In the genomic region with DNA sequence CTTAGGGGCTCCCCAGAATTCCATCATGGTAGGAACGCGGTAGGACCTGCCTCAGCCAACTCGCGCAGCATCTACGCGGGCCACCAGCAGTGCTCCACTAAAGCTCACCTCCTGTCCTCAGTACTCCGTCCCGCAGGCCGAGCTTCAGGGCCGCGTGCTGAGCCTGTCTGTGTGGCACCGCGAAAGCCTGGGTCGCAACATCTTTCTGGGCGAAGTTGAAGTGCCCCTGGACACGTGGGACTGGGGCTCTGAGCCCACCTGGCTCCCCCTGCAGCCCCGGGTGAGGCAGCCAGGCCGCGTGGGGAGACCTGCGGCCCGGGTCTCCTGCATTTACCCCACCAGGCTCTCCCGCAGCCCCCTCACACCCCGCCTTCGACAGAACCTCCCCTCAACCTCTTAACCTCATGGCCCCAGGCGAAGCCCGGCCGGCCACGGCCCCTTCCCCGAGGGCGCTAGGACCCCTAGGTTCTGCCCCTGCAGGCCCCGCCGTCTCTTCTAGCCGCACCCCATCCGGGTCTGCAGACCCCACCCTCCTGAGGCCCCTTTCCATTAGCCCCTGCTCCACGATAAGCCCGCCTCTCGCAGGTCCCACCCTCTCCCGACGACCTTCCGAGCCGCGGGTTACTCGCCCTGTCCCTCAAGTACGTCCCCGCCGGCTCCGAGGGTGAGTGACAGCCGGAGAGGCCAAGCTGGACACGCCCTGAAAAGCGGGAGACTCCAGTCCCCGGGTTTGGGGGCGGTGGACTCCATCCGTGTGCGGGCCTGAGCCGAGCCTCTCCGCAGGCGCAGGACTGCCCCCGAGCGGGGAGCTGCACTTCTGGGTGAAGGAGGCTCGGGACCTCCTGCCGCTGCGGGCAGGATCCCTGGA, we compare ENCODE assay signal across 12 cellular contexts. TPM values are rescaled to one million over a fixed set of nuclear protein-coding genes. Genes with fewer than 3 reads are reported as not detected.
DNase-seq lines count a peak whose midpoint lies in the region; ATAC-seq and TF ChIP-seq lines count a peak whose summit lies in the region.
"Had no signal": no experiment of that assay in that cellular context is flagged by ENCODE, and none has a peak within 500 bp of the region (broad histone marks: within the 10 kb centered on the region; RNA-seq: fewer than 3 reads in every experiment).

No MANE protein-coding gene starts in this region.

- H3K4me3 Mint-ChIP-seq in neural crest cell = peak overlapping the region; percentile 75
- no peak overlapping the region for H3K4me3 Mint-ChIP-seq in CD8-positive, alpha-beta T cell
- H3K4me3 Mint-ChIP-seq: natural killer cell treated with Interleukin-12 subunit alpha and Interleukin-12 subunit beta and Interleukin-15 and Interleukin-18, amount 100 ng/mL, for 72 hours had no signal

- intact Hi-C loops in CD8-positive, alpha-beta T cell (cut with DNase I, micrococcal nuclease) = no loop called here

- peaks cover 46% of the 10 kb centered on the region for H3K27me3 Mint-ChIP-seq in neural crest cell (ENCODE audit: low read depth)
- H3K27me3 Mint-ChIP-seq in CD8-positive, alpha-beta T cell (ENCODE audit: low read depth) = no peaks in the 10 kb centered on the region
- H3K27me3 Mint-ChIP-seq: natural killer cell treated with Interleukin-12 subunit alpha and Interleukin-12 subunit beta and Interleukin-15 and Interleukin-18, amount 100 ng/mL, for 72 hours had no signal

- peaks cover 9% of the 10 kb centered on the region for H3K4me1 Mint-ChIP-seq in neural crest cell
- peaks cover 31% of the 10 kb centered on the region for H3K4me1 Mint-ChIP-seq in CD8-positive, alpha-beta T cell (ENCODE audit: low read depth)

- no peaks in the 10 kb centered on the region for H3K36me3 Mint-ChIP-seq in neural crest cell (ENCODE audit: low read depth)
- peaks cover 58% of the 10 kb centered on the region for H3K36me3 Mint-ChIP-seq in CD8-positive, alpha-beta T cell
- H3K36me3 Mint-ChIP-seq: natural killer cell treated with Interleukin-12 subunit alpha and Interleukin-12 subunit beta and Interleukin-15 and Interleukin-18, amount 100 ng/mL, for 72 hours had no signal

- POLR2A ChIA-PET in AG04449 (lab: Yijun Ruan, JAX) = interaction anchor here (0.6 kb wide), 1 partner anchor 11 kb away, joined by 3 read pairs; no protein-coding TSS in a partner anchor
- POLR2A ChIA-PET in CD8-positive, alpha-beta T cell (lab: Charles Lee) = interaction anchor here (1.4 kb wide), 1 partner anchor 15 kb away, joined by 3 read pairs; no protein-coding TSS in a partner anchor

- CTCF ChIA-PET in AG04449 (lab: Yijun Ruan, JAX) = interaction anchor here (1.2 to 12.1 kb wide), 6 partner anchors 12 to 52 kb away, joined by 3 to 187 read pairs (median 15); a partner anchor contains a TSS
- CTCF ChIA-PET in CD8-positive, alpha-beta T cell (lab: Charles Lee) = interaction anchor here (3.3 to 8.9 kb wide), 2 partner anchors 18 to 54 kb away, joined by 14 to 39 read pairs; no protein-coding TSS in a partner anchor

- no peaks in the 10 kb centered on the region for H3K9me3 Mint-ChIP-seq in neural crest cell
- H3K9me3 Mint-ChIP-seq in CD8-positive, alpha-beta T cell = no peaks in the 10 kb centered on the region
- H3K9me3 Mint-ChIP-seq: activated T-helper 2 cell treated with anti-CD3 and anti-CD28 coated beads, Interferon-gamma antibody, Interleukin-2, Interleukin-4, amounts not matched to agents 10 μg/mL and 5 μg/mL and 100 μg/mL, durations not matched to agents 14 hours and 24 hours and 36 hours; natural killer cell treated with Interleukin-12 subunit alpha and Interleukin-12 subunit beta and Interleukin-15 and Interleukin-18, amount 100 ng/mL, for 72 hours had no signal

- H3K4me3 ChIP-seq in AG04449 (ENCODE audit: low read depth, low read length) (no peak overlapping the region), Peyer's patch (peak overlapping the region in 2 of 4 donors; percentile 32 to 37), cardiac muscle cell (peak overlapping the region; percentile 47)
- no peak overlapping the region for H3K4me3 ChIP-seq in CD8-positive, alpha-beta T cell (ENCODE audit: low read depth, low read length)

- peaks cover 0 to 10% (median 0%) of the 10 kb centered on the region in 3 donors for H3K36me3 ChIP-seq in Peyer's patch
- no peaks in the 10 kb centered on the region for H3K36me3 ChIP-seq in cardiac muscle cell
- H3K36me3 ChIP-seq in CD8-positive, alpha-beta T cell (ENCODE audit: insufficient read depth, low read length) = peaks cover 10% of the 10 kb centered on the region

- H3K27ac ChIP-seq in Peyer's patch (no peak overlapping the region), cardiac muscle cell (peak overlapping the region; percentile 53)
- H3K27ac ChIP-seq in CD8-positive, alpha-beta T cell (ENCODE audit: low read depth, low read length) = no peak overlapping the region

- no peak for TF ChIP-seq POLR2A in Peyer's patch (IDR thresholded peaks at IDR 0.05)

- H3K4me1 ChIP-seq in Peyer's patch (peaks cover 0 to 34% (median 4%) of the 10 kb centered on the region in 4 donors), cardiac muscle cell (ENCODE audit: low read depth) (peaks cover 5% of the 10 kb centered on the region)
- H3K4me1 ChIP-seq in CD8-positive, alpha-beta T cell (ENCODE audit: insufficient read depth, low read length) = peaks cover 10% of the 10 kb centered on the region

- ATAC-seq in CD8-positive, alpha-beta T cell = no peak
- no peak for ATAC-seq in HG03442 (IDR thresholded peaks at IDR 0.05; ENCODE audit: unreplicated experiment)
- ATAC-seq: natural killer cell treated with Interleukin-12 subunit alpha and Interleukin-12 subunit beta and Interleukin-15 and Interleukin-18, amount 100 ng/mL, for 72 hours had no signal

- H3K27ac Mint-ChIP-seq in neural crest cell (ENCODE audit: unreplicated experiment) = no peak overlapping the region
- no peak overlapping the region for H3K27ac Mint-ChIP-seq in CD8-positive, alpha-beta T cell
- H3K27ac Mint-ChIP-seq: activated T-helper 2 cell treated with anti-CD3 and anti-CD28 coated beads, Interferon-gamma antibody, Interleukin-2, Interleukin-4, amounts not matched to agents 10 μg/mL and 5 μg/mL and 100 μg/mL, durations not matched to agents 14 hours and 24 hours and 36 hours; natural killer cell treated with Interleukin-12 subunit alpha and Interleukin-12 subunit beta and Interleukin-15 and Interleukin-18, amount 100 ng/mL, for 72 hours had no signal

- TF ChIP-seq CTCF in AG04449 (IDR thresholded peaks at IDR 0.05; ENCODE audit: insufficient read depth, low read length, missing control alignments) (peak; percentile 7), Peyer's patch (IDR thresholded peaks at IDR 0.05) (no peak), cardiac muscle cell (IDR thresholded peaks at IDR 0.05; ENCODE audit: low read depth, low read length) (peak; percentile 23), neural crest cell (conservative IDR thresholded peaks at IDR 0.05) (no peak)
- TF ChIP-seq CTCF in CD8-positive, alpha-beta T cell (IDR thresholded peaks at IDR 0.05) = no peak

- H3K9me3 ChIP-seq in Peyer's patch (no peaks in the 10 kb centered on the region), cardiac muscle cell (ENCODE audit: low read depth) (no peaks in the 10 kb centered on the region)
- no peaks in the 10 kb centered on the region for H3K9me3 ChIP-seq in CD8-positive, alpha-beta T cell (ENCODE audit: low read length)

- H3K27me3 ChIP-seq in Peyer's patch (no peaks in the 10 kb centered on the region), cardiac muscle cell (no peaks in the 10 kb centered on the region)
- no peaks in the 10 kb centered on the region for H3K27me3 ChIP-seq in CD8-positive, alpha-beta T cell (ENCODE audit: insufficient read depth, low read length)

- DNase-seq in AG04449 (ENCODE audit: low read depth, low spot score) (no peak), Peyer's patch (peak in 2 of 3 donors; percentile 62 to 70), cardiac muscle cell (ENCODE audit: low read depth in 1 of 2, low spot score in 1 of 2) (peak; percentile 60 to 98), neural crest cell (ENCODE audit: low read depth, low spot score) (peak; percentile 65), NCI-H446 treated with DMSO at 0.1 percent for 48 hours (lab: John Stamatoyannopoulos, UW) (no peak), T-helper 9 cell (no peak)
- DNase-seq in CD8-positive, alpha-beta T cell = no peak
- DNase-seq: NCI-H226, T-helper 2 cell had no signal

RNA-seq across cellular contexts. Expression of a gene that starts 9.1 kb away (rescaled TPM):
- 10 to 100 TPM in 1 of 4 donors, 1 to 10 TPM in 3; 9.0 to 37.1 (median 9.5) TPM for total RNA-seq in Peyer's patch
- 14.7 and 23.5 TPM in 2 replicates for total RNA-seq in cardiac muscle cell
- 31.8 and 44.1 TPM in 2 replicates for polyA plus RNA-seq in cardiac muscle cell
- 0.72 and 1.4 TPM in 2 replicates for total RNA-seq in neural crest cell
- 100 to 1,000 TPM; 103 to 113 TPM for total RNA-seq in CD8-positive, alpha-beta T cell

RNA-seq across cellular contexts. Expression of a gene that starts 15.9 kb away (rescaled TPM):
- total RNA-seq in Peyer's patch (100 to 1,000 TPM in 1 of 4 donors, 10 to 100 TPM in 2, 1 to 10 TPM in 1; 6.3 to 124 (median 34.1) TPM), cardiac muscle cell (13.6 and 17.1 TPM in 2 replicates), neural crest cell (12.9 and 13.6 TPM in 2 replicates)
- polyA plus RNA-seq in cardiac muscle cell = 12.7 and 17.8 TPM in 2 replicates
- total RNA-seq in CD8-positive, alpha-beta T cell = 10 to 100 TPM; 17.5 to 19.9 TPM

RNA-seq across cellular contexts. Expression of a gene that starts 23.7 kb away (rescaled TPM):
- total RNA-seq in Peyer's patch = not detected
- total RNA-seq in cardiac muscle cell = 0.18 and 3.6 TPM in 2 replicates
- 0.81 and 2.9 TPM in 2 replicates for polyA plus RNA-seq in cardiac muscle cell
- not detected in 2 replicates for total RNA-seq in neural crest cell
- not detected for total RNA-seq in CD8-positive, alpha-beta T cell
- total RNA-seq: activated T-helper 2 cell treated with anti-CD3 and anti-CD28 coated beads, Interferon-gamma antibody, Interleukin-2, Interleukin-4, amounts not matched to agents 10 μg/mL and 5 μg/mL and 100 μg/mL, durations not matched to agents 14 hours and 24 hours and 36 hours; natural killer cell treated with Interleukin-12 subunit alpha and Interleukin-12 subunit beta and Interleukin-15 and Interleukin-18, amount 100 ng/mL, for 72 hours had no signal

RNA-seq across cellular contexts. Expression of a gene that starts 28.9 kb away (rescaled TPM):
- total RNA-seq in Peyer's patch (10 to 100 TPM in 3 of 4 donors, 1 to 10 TPM in 1; 9.9 to 30.8 (median 25.4) TPM), cardiac muscle cell (32.1 and 39.6 TPM in 2 replicates), neural crest cell (46.7 and 46.9 TPM in 2 replicates)
- polyA plus RNA-seq in cardiac muscle cell = 55.2 and 60.5 TPM in 2 replicates
- 10 to 100 TPM; 24.1 to 25.2 TPM for total RNA-seq in CD8-positive, alpha-beta T cell

RNA-seq across cellular contexts. Expression of a gene that starts 32.2 kb away (rescaled TPM):
- not detected for total RNA-seq in Peyer's patch
- 0.24 TPM in 1 of 2 replicates, not detected in the other for total RNA-seq in cardiac muscle cell
- 0.35 and 0.62 TPM in 2 replicates for polyA plus RNA-seq in cardiac muscle cell
- total RNA-seq in neural crest cell = not detected in 2 replicates
- total RNA-seq in CD8-positive, alpha-beta T cell = not detected
- total RNA-seq: activated T-helper 2 cell treated with anti-CD3 and anti-CD28 coated beads, Interferon-gamma antibody, Interleukin-2, Interleukin-4, amounts not matched to agents 10 μg/mL and 5 μg/mL and 100 μg/mL, durations not matched to agents 14 hours and 24 hours and 36 hours; natural killer cell treated with Interleukin-12 subunit alpha and Interleukin-12 subunit beta and Interleukin-15 and Interleukin-18, amount 100 ng/mL, for 72 hours had no signal

Comparison
In these comparisons a context has a peak if more than half of its experiments do, and no peak if none do; other contexts are left out.
1. DNase-seq: peak in Peyer's patch (2 of 3), cardiac muscle cell (2 of 2) and neural crest cell (single experiment); none in AG04449 (single experiment), NCI-H446 treated with DMSO at 0.1 percent for 48 hours (single experiment), CD8-positive, alpha-beta T cell (0 of 7) and T-helper 9 cell (single experiment).
2. CTCF ChIP-seq: peak in AG04449 (single experiment) and cardiac muscle cell (single experiment); none in Peyer's patch (0 of 6), neural crest cell (single experiment) and CD8-positive, alpha-beta T cell (single experiment).